1 cellular context compared by ENCODE assay signal in genomic region chr12:121300083-121300819, GRCh38.
TF ChIP-seq lines count a peak whose summit lies in the region.

No MANE protein-coding gene starts in this region.

TF ChIP-seq in K562, 482 proteins besides CTCF, POLR2A, EP300 and RAD21 (continued from another document):
- TF ChIP-seq, protein P1, sequence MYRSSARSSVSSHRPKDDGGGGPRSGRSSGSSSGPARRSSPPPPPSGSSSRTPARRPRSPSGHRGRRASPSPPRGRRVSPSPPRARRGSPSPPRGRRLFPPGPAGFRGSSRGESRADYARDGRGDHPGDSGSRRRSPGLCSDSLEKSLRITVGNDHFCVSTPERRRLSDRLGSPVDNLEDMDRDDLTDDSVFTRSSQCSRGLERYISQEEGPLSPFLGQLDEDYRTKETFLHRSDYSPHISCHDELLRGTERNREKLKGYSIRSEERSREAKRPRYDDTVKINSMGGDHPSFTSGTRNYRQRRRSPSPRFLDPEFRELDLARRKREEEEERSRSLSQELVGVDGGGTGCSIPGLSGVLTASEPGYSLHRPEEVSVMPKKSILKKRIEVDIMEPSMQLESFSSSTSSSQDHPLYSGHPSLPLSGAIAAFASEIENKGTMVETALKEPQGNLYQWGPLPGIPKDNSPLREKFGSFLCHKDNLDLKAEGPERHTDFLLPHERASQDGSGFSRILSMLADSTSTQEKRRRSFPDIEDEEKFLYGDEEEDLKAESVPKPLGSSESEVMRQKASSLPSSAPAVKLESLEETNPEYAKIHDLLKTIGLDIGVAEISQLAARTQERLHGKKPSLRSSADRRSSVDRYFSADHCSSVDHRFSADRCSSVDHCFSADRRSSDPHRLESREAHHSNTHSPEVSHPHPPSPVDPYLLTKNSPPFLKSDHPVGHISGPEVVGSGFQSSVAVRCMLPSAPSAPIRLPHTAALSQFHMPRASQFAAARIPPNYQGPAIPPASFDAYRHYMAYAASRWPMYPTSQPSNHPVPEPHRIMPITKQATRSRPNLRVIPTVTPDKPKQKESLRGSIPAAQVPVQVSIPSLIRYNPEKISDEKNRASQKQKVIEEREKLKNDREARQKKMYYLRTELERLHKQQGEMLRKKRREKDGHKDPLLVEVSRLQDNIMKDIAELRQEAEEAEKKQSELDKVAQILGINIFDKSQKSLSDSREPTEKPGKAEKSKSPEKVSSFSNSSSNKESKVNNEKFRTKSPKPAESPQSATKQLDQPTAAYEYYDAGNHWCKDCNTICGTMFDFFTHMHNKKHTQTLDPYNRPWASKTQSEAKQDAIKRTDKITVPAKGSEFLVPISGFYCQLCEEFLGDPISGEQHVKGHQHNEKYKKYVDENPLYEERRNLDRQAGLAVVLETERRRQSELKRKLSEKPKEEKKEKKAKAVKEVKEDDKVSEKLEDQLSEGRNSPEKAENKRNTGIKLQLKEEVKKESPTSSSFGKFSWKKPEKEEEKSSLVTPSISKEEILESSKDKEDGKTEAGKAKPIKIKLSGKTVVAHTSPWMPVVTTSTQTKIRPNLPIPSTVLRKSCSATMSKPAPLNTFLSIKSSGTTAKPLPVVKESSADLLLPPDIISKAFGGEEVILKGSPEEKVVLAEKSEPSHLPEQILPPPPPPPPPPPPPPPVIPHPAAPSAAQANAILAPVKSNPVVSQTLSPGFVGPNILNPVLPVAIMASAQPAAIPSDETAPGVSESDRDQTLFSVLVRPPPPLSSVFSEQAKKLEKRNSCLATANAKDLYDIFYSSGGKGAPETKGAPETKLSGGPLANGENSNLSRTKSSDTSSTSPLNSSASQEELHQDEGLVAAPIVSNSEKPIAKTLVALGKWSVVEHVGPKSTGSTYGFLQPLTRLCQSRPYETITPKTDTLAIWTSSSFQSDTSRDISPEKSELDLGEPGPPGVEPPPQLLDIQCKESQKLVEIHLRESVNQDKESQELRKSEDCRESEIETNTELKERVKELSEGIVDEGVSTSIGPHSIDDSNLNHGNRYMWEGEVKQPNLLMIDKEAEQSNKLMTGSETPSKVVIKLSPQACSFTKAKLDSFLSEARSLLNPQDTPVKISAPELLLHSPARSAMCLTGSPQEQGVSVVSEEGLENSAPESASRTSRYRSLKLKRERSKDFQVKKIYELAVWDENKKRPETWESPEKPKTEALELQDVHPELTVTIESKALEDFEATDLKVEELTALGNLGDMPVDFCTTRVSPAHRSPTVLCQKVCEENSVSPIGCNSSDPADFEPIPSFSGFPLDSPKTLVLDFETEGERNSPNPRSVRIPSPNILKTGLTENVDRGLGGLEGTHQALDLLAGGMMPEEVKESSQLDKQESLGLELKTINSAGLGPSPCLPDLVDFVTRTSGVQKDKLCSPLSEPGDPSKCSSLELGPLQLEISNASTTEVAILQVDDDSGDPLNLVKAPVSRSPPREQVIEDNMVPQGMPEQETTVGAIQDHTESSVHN (IDR thresholded peaks at IDR 0.05; ENCODE audit: borderline replicate concordance in 1 of 2, low read depth in 1 of 2): no peak
- 0 out of 2 replicates have a peak, but pooled peaks have one; percentile 2 for TF ChIP-seq ELF1 (tag; IDR thresholded peaks at IDR 0.05)
